23 cellular contexts compared by ENCODE assay signal in the genomic region with DNA sequence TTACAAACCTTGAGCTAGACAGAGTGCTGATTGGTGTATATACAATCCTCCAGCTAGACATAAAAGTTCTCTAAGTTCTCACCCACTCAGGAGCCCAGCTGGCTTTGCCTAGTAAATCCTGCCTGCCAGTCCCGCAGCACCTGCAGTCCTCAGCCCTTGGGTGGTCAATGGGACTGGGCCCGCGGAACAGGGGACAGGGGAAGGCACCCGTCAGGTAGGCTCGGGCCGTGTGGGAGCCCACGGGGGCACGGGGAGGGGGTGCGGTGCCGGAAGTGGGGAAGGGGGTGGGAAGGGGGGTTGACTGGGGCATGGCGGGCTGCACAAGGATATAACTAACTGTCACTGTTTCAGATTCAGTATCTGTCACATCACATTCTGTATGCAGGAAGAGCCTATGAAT.
DNase-seq lines count a peak whose midpoint lies in the region; ATAC-seq, FAIRE-seq and TF ChIP-seq lines count a peak whose summit lies in the region.
"Had no signal": no experiment of that assay in that cellular context is flagged by ENCODE, and none has a peak within 500 bp of the region (broad histone marks: within the 10 kb centered on the region; RNA-seq: fewer than 3 reads in every experiment).

No MANE protein-coding gene starts in this region.

- ATAC-seq in SK-N-SH treated with all-trans-retinoic acid at 6 μM for 48 hours (no peak), heart left ventricle (no peak), HG03039 (IDR thresholded peaks at IDR 0.05; ENCODE audit: unreplicated experiment) (no peak), lower lobe of right lung (no peak)
- ATAC-seq: CD8-positive, alpha-beta T cell had no signal

- H3K9me3 ChIP-seq in SK-N-SH (no peaks in the 10 kb centered on the region), kidney (ENCODE audit: control insufficient read depth in 1 of 2, low read length in 2 of 2) (no peaks in the 10 kb centered on the region), heart left ventricle (peaks cover 0 to 6% (median 0%) of the 10 kb centered on the region in 12 donors), lower lobe of right lung (no peaks in the 10 kb centered on the region)
- H3K9me3 ChIP-seq: BE2C had no signal

- TF ChIP-seq CTCF in SK-N-SH (IDR thresholded peaks at IDR 0.05) (no peak), kidney (IDR thresholded peaks at IDR 0.05; ENCODE audit: borderline replicate concordance, extremely low read depth, insufficient read depth) (no peak), heart left ventricle (IDR thresholded peaks at IDR 0.05) (no peak), lower lobe of right lung (IDR thresholded peaks at IDR 0.05) (no peak)

- TF ChIP-seq EP300 in SK-N-SH (IDR thresholded peaks at IDR 0.05; ENCODE audit: borderline replicate concordance in 1 of 2, low read depth in 1 of 2, low read length in 1 of 2): no peak

- POLR2A ChIA-PET in SK-N-SH (lab: Yijun Ruan, JAX): no interaction called here

- H3K9ac ChIP-seq in SK-N-SH (no peak overlapping the region), kidney (ENCODE audit: low read length in 2 of 2) (no peak overlapping the region)
- H3K9ac ChIP-seq: BLaER1 had no signal

- H3K27me3 ChIP-seq in SK-N-SH (ENCODE audit: insufficient read depth): no peaks in the 10 kb centered on the region
- no peaks in the 10 kb centered on the region for H3K27me3 ChIP-seq in H7 (ENCODE audit: control insufficient read depth, insufficient read depth, low read length)
- H3K27me3 ChIP-seq in heart left ventricle: peaks cover 0 to 7% (median 0%) of the 10 kb centered on the region in 9 donors
- H3K27me3 ChIP-seq in lower lobe of right lung (ENCODE audit: low read depth): no peaks in the 10 kb centered on the region
- H3K27me3 ChIP-seq: BLaER1 had no signal

- CTCF ChIA-PET in SK-N-SH (lab: Yijun Ruan, JAX): no interaction called here

- no peak overlapping the region for H3K4me2 ChIP-seq in SK-N-SH
- H3K4me2 ChIP-seq: BLaER1 had no signal

- FAIRE-seq in kidney (lab: Jason Lieb, UNC): no peak
- FAIRE-seq: A204.1, D721Med, G401.6, GM12891, GM19239 had no signal

- DNase-seq in SK-N-SH (peak; percentile 5), H7 (peak; percentile 6), kidney (peak; percentile 68), heart left ventricle (no peak), lower lobe of right lung (no peak)
- DNase-seq: 8988T; ACHN; BE2C; C1 segment of cervical spinal cord; Caco-2; Calu3; CD4-positive, alpha-beta T cell; CD8-positive, alpha-beta T cell; DMS79 treated with DMSO at 0.1 percent for 48 hours; GF-D8 had no signal

- 70% methylated on average over 11 of the region's 11 CpGs for WGBS in SK-N-SH (ENCODE audit: low lambda C conversion rate)
- 70 to 97% (median 89%) methylated on average over 5 to 11 of the region's 11 CpGs for WGBS in heart left ventricle, 4 donors

- intact Hi-C loops in kidney (cut with DNase I): no loop called here
- intact Hi-C loops in heart left ventricle (cut with DNase I): no loop called here
- intact Hi-C loops in lower lobe of right lung (cut with DNase I): no loop called here

- H3K9me2 ChIP-seq in SK-N-SH: no peaks in the 10 kb centered on the region

- H2AFZ ChIP-seq in SK-N-SH (ENCODE audit: low read depth): no peak overlapping the region

- no peak for TF ChIP-seq RAD21 in SK-N-SH (IDR thresholded peaks at IDR 0.05; ENCODE audit: low read length)

- H3K79me2 ChIP-seq in SK-N-SH (ENCODE audit: insufficient read depth): no peaks in the 10 kb centered on the region

- H3K4me1 ChIP-seq in SK-N-SH (ENCODE audit: control insufficient read depth in 1 of 2, insufficient read depth in 2 of 2, low read depth in 1 of 2, low read length in 1 of 2) (no peaks in the 10 kb centered on the region), kidney (ENCODE audit: control insufficient read depth in 1 of 2, insufficient read depth in 1 of 2, low read depth in 1 of 2, low read length in 2 of 2) (no peaks in the 10 kb centered on the region), heart left ventricle (no peaks in the 10 kb centered on the region), lower lobe of right lung (no peaks in the 10 kb centered on the region)
- H3K4me1 ChIP-seq: BE2C, BLaER1, Caco-2 had no signal

- H3K27ac ChIP-seq in SK-N-SH (ENCODE audit: low read depth in 2 of 2, low read length in 1 of 2) (no peak overlapping the region), kidney (ENCODE audit: low read depth in 2 of 2, low read length in 2 of 2) (no peak overlapping the region), heart left ventricle (no peak overlapping the region), lower lobe of right lung (no peak overlapping the region)
- H3K27ac ChIP-seq: BLaER1 had no signal

- no peaks in the 10 kb centered on the region for H3K36me3 ChIP-seq in SK-N-SH (replicated peaks in 1 of 2; ENCODE audit: control insufficient read depth in 1 of 2, insufficient read depth in 2 of 2, low read length in 1 of 2)
- H3K36me3 ChIP-seq in H7 (replicated peaks; ENCODE audit: control insufficient read depth, insufficient read depth, low read length): no peaks in the 10 kb centered on the region
- no peaks in the 10 kb centered on the region for H3K36me3 ChIP-seq in kidney (ENCODE audit: control insufficient read depth in 1 of 2, insufficient read depth in 2 of 2, low read length in 2 of 2)
- no peaks in the 10 kb centered on the region for H3K36me3 ChIP-seq in heart left ventricle
- no peaks in the 10 kb centered on the region for H3K36me3 ChIP-seq in lower lobe of right lung
- H3K36me3 ChIP-seq: BE2C, BLaER1 had no signal

- TF ChIP-seq POLR2A in heart left ventricle (IDR thresholded peaks at IDR 0.05): no peak

- H4K20me1 ChIP-seq in SK-N-SH (ENCODE audit: insufficient read depth): no peaks in the 10 kb centered on the region
- H4K20me1 ChIP-seq: BLaER1 had no signal

- no peaks in the 10 kb centered on the region for H3F3A ChIP-seq in SK-N-SH (replicated peaks; ENCODE audit: insufficient read depth)

- H3K4me3 ChIP-seq in SK-N-SH (ENCODE audit: low read depth in 2 of 2, low read length in 1 of 2) (no peak overlapping the region), H7 (ENCODE audit: insufficient read depth, low read depth, low read length) (no peak overlapping the region), kidney (ENCODE audit: low read length in 2 of 2) (no peak overlapping the region), heart left ventricle (no peak overlapping the region), lower lobe of right lung (no peak overlapping the region)
- H3K4me3 ChIP-seq: BLaER1 had no signal

TF ChIP-seq in SK-N-SH, 30 proteins besides CTCF, POLR2A, EP300 and RAD21 (continues in another document):
- TF ChIP-seq MEF2A (IDR thresholded peaks at IDR 0.05; ENCODE audit: borderline replicate concordance, low read depth) (no peak), TAF1 (IDR thresholded peaks at IDR 0.05; ENCODE audit: borderline replicate concordance, low read depth, low read length) (no peak), SMC3 (IDR thresholded peaks at IDR 0.05; ENCODE audit: low read depth, low read length) (no peak), JUND (IDR thresholded peaks at IDR 0.05) (no peak), CHD2 (IDR thresholded peaks at IDR 0.05; ENCODE audit: low read length, partially characterized antibody) (no peak)
- TF ChIP-seq, protein P1, sequence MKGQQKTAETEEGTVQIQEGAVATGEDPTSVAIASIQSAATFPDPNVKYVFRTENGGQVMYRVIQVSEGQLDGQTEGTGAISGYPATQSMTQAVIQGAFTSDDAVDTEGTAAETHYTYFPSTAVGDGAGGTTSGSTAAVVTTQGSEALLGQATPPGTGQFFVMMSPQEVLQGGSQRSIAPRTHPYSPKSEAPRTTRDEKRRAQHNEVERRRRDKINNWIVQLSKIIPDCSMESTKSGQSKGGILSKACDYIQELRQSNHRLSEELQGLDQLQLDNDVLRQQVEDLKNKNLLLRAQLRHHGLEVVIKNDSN (IDR thresholded peaks at IDR 0.05; ENCODE audit: borderline replicate concordance, low read depth): no peak
- TF ChIP-seq, protein P2, sequence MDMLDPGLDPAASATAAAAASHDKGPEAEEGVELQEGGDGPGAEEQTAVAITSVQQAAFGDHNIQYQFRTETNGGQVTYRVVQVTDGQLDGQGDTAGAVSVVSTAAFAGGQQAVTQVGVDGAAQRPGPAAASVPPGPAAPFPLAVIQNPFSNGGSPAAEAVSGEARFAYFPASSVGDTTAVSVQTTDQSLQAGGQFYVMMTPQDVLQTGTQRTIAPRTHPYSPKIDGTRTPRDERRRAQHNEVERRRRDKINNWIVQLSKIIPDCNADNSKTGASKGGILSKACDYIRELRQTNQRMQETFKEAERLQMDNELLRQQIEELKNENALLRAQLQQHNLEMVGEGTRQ (IDR thresholded peaks at IDR 0.05; ENCODE audit: borderline replicate concordance, low read depth, low read length): no peak

TF ChIP-seq in SK-N-SH treated with all-trans-retinoic acid at 6 μM for 48 hours, 23 proteins besides CTCF, POLR2A, EP300 and RAD21 (continues in another document):
- TF ChIP-seq ZC3H10 (CRISPR knock-in tag; IDR thresholded peaks at IDR 0.05) (no peak), TOX (CRISPR knock-in tag; IDR thresholded peaks at IDR 0.05; ENCODE audit: borderline replicate concordance) (no peak), ZFP30 (CRISPR knock-in tag; IDR thresholded peaks at IDR 0.05) (no peak), ZNF70 (CRISPR knock-in tag; IDR thresholded peaks at IDR 0.05) (no peak), ISL1 (CRISPR knock-in tag; IDR thresholded peaks at IDR 0.05) (no peak), ZNF565 (CRISPR knock-in tag; conservative IDR thresholded peaks at IDR 0.05; ENCODE audit: low read depth) (no peak)
- TF ChIP-seq, protein P3, sequence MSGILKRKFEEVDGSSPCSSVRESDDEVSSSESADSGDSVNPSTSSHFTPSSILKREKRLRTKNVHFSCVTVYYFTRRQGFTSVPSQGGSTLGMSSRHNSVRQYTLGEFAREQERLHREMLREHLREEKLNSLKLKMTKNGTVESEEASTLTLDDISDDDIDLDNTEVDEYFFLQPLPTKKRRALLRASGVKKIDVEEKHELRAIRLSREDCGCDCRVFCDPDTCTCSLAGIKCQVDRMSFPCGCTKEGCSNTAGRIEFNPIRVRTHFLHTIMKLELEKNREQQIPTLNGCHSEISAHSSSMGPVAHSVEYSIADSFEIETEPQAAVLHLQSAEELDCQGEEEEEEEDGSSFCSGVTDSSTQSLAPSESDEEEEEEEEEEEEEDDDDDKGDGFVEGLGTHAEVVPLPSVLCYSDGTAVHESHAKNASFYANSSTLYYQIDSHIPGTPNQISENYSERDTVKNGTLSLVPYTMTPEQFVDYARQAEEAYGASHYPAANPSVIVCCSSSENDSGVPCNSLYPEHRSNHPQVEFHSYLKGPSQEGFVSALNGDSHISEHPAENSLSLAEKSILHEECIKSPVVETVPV (CRISPR knock-in tag; IDR thresholded peaks at IDR 0.05): no peak

Comparison
In these comparisons a context has a peak if more than half of its experiments do, and no peak if none do; other contexts are left out.
1. DNase-seq: peak in SK-N-SH (single experiment), H7 (single experiment) and kidney (single experiment); none in heart left ventricle (0 of 5) and lower lobe of right lung (single experiment).